ENCODE assay signal across 5 cellular contexts in the genomic region with DNA sequence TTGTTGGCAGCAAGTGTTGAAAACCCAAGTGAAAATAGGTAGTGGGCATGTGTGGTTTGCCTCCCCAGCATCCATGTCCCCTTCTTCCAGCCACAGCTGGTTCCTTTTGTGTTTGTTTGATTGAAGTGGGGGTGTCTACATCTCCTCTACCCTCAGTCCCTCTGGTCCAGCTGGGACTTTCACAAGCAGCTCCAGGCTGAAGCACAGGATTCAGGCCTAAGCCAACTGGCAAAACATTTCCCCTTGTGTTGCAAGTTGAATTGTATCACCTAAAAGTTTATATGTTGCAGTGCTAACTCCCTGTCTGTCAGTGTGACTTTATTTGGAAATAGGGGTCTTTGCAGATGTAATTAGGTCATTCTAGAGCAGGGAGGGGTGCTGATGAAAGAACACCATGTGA.
"Had no signal": no experiment of that assay in that cellular context is flagged by ENCODE, and none has a peak within 500 bp of the region (broad histone marks: within the 10 kb centered on the region; RNA-seq: fewer than 3 reads in every experiment).

No MANE protein-coding gene starts in this region.

- H3K27ac ChIP-seq: HL-60 had no signal

- DNase-seq: IMR-90, KBM-7 had no signal

- H3K4me3 ChIP-seq: K562 had no signal

- ATAC-seq: HepG2, K562 had no signal
